2 cellular contexts compared by ENCODE assay signal in genomic region chr20:47317127-47317895, GRCh38.
TF ChIP-seq lines count a peak whose summit lies in the region.

No MANE protein-coding gene starts in this region.

TF ChIP-seq in A549, 52 proteins besides CTCF, POLR2A, EP300 and RAD21 (continued from another document and continues in another):
- TF ChIP-seq HES2 (IDR thresholded peaks at IDR 0.05) (no peak), PBX3 (IDR thresholded peaks at IDR 0.05) (no peak), HOXB13 (CRISPR knock-in tag; IDR thresholded peaks at IDR 0.05; ENCODE audit: low read depth) (0 out of 2 replicates have a peak, but pooled peaks have one; percentile 46), PHF8 (IDR thresholded peaks at IDR 0.05; ENCODE audit: borderline replicate concordance, low read depth) (no peak), FOSL2 (IDR thresholded peaks at IDR 0.05) (no peak), FOSL2 (CRISPR knock-in tag; IDR thresholded peaks at IDR 0.05) (peak; percentile 69), FOXS1 (CRISPR knock-in tag; IDR thresholded peaks at IDR 0.05) (no peak), NR3C1 (IDR thresholded peaks at IDR 0.05) (no peak), HDAC2 (IDR thresholded peaks at IDR 0.05) (no peak), BCL3 (IDR thresholded peaks at IDR 0.05) (no peak), TFCP2L1 (CRISPR knock-in tag; IDR thresholded peaks at IDR 0.05) (no peak), SMC3 (IDR thresholded peaks at IDR 0.05) (no peak), CHD4 (IDR thresholded peaks at IDR 0.05; ENCODE audit: borderline replicate concordance) (no peak), ELK1 (IDR thresholded peaks at IDR 0.05; ENCODE audit: low read depth, low read length) (no peak), HOXB5 (CRISPR knock-in tag; IDR thresholded peaks at IDR 0.05) (peak; percentile 21; the same call in 1 of the 2 replicates), NFE2L2 (conservative IDR thresholded peaks at IDR 0.05; ENCODE audit: low read length) (no peak), CBX2 (IDR thresholded peaks at IDR 0.05; ENCODE audit: borderline replicate concordance, low read depth) (no peak), RFX5 (IDR thresholded peaks at IDR 0.05) (no peak), ZNF302 (CRISPR knock-in tag; IDR thresholded peaks at IDR 0.05) (peak; percentile 48; the same call in 1 of the 2 replicates), CHD2 (IDR thresholded peaks at IDR 0.05; ENCODE audit: low read length, partially characterized antibody) (no peak), USF2 (IDR thresholded peaks at IDR 0.05) (no peak), JUNB (IDR thresholded peaks at IDR 0.05) (no peak), NPAS2 (CRISPR knock-in tag; IDR thresholded peaks at IDR 0.05; ENCODE audit: borderline replicate concordance) (no peak), KDM5A (IDR thresholded peaks at IDR 0.05) (no peak), JUN (IDR thresholded peaks at IDR 0.05) (peak in 1 of 2 experiments; percentile 50; a peak in 1 of 5 replicates), RCOR1 (IDR thresholded peaks at IDR 0.05; ENCODE audit: low read depth, low read length) (no peak), EHF (CRISPR knock-in tag; IDR thresholded peaks at IDR 0.05) (no peak; the same call in 1 of the 2 replicates), CEBPB (IDR thresholded peaks at IDR 0.05) (no peak), HOXA7 (CRISPR knock-in tag; IDR thresholded peaks at IDR 0.05) (no peak), RNF2 (IDR thresholded peaks at IDR 0.05; ENCODE audit: borderline replicate concordance, low read depth) (no peak), POLR2AphosphoS2 (conservative IDR thresholded peaks at IDR 0.05; ENCODE audit: low read length) (no peak), ZFP36 (IDR thresholded peaks at IDR 0.05; ENCODE audit: borderline replicate concordance, partially characterized antibody) (no peak), ZC3H11A (IDR thresholded peaks at IDR 0.05) (no peak), E2F6 (IDR thresholded peaks at IDR 0.05; ENCODE audit: borderline replicate concordance, low read depth) (0 out of 2 replicates have a peak, but pooled peaks have one; percentile 60), SREBF2 (IDR thresholded peaks at IDR 0.05) (no peak), KDM1A (IDR thresholded peaks at IDR 0.05; ENCODE audit: low read depth) (no peak), MAX (IDR thresholded peaks at IDR 0.05) (peak; percentile 53; the same call in 1 of the 2 replicates), RARB (CRISPR knock-in tag; IDR thresholded peaks at IDR 0.05) (0 out of 2 replicates have a peak, but pooled peaks have one; percentile 3), BHLHE40 (IDR thresholded peaks at IDR 0.05; ENCODE audit: low read depth, low read length) (no peak), MYC (IDR thresholded peaks at IDR 0.05; ENCODE audit: borderline replicate concordance, low read length) (no peak)

TF ChIP-seq in GM12878, 131 proteins besides CTCF, POLR2A, EP300 and RAD21 (continued from another document):
- TF ChIP-seq CUX1 (IDR thresholded peaks at IDR 0.05; ENCODE audit: insufficient replicate concordance, low read depth, low read length): no peak
- no peak for TF ChIP-seq ZNF274 (IDR thresholded peaks at IDR 0.05; ENCODE audit: insufficient read depth, insufficient read length)
- TF ChIP-seq BCLAF1 (IDR thresholded peaks at IDR 0.05): no peak
- TF ChIP-seq SREBF1 (IDR thresholded peaks at IDR 0.05; ENCODE audit: low read length): no peak
- no peak for TF ChIP-seq NKRF (conservative IDR thresholded peaks at IDR 0.05)
- no peak for TF ChIP-seq CBX3 (IDR thresholded peaks at IDR 0.05; ENCODE audit: borderline replicate concordance, low read depth)
- no peak for TF ChIP-seq CHD1 (IDR thresholded peaks at IDR 0.05; ENCODE audit: low read depth, low read length)
- TF ChIP-seq STAT1 (conservative IDR thresholded peaks at IDR 0.05): no peak
- no peak for TF ChIP-seq POLR2AphosphoS5 (IDR thresholded peaks at IDR 0.05; ENCODE audit: low read length)
- TF ChIP-seq KLF5 (IDR thresholded peaks at IDR 0.05; ENCODE audit: partially characterized antibody): no peak
- TF ChIP-seq KDM1A (IDR thresholded peaks at IDR 0.05; ENCODE audit: borderline replicate concordance): no peak
- no peak for TF ChIP-seq ZNF207 (IDR thresholded peaks at IDR 0.05; ENCODE audit: borderline replicate concordance)
- TF ChIP-seq TCF3 (IDR thresholded peaks at IDR 0.05; ENCODE audit: borderline replicate concordance, insufficient read depth, low read depth, low read length): no peak
- no peak for TF ChIP-seq ZSCAN29 (IDR thresholded peaks at IDR 0.05)
- no peak for TF ChIP-seq PAX5 (IDR thresholded peaks at IDR 0.05; ENCODE audit: borderline replicate concordance, low read depth, low read length)
- no peak for TF ChIP-seq YY1 (IDR thresholded peaks at IDR 0.05; ENCODE audit: low read depth, low read length)
- TF ChIP-seq NFXL1 (IDR thresholded peaks at IDR 0.05; ENCODE audit: borderline replicate concordance): peak; percentile 21; the same call in 1 of the 2 replicates
- no peak for TF ChIP-seq ZZZ3 (IDR thresholded peaks at IDR 0.05; ENCODE audit: control insufficient read depth, insufficient read length, low read depth)
- no peak for TF ChIP-seq HSF1 (IDR thresholded peaks at IDR 0.05; ENCODE audit: low read depth, low read length)
- TF ChIP-seq ETV6 (conservative IDR thresholded peaks at IDR 0.05 in 1 of 2, IDR thresholded peaks at IDR 0.05 in 1 of 2; ENCODE audit: borderline replicate concordance in 1 of 2, low read depth in 1 of 2): 0 out of 4 replicates have a peak, but pooled peaks of 1 of the 2 experiments have one; percentile 5
- TF ChIP-seq RUNX3 (IDR thresholded peaks at IDR 0.05; ENCODE audit: low read length): 0 out of 2 replicates have a peak, but pooled peaks have one; percentile 31
- TF ChIP-seq CHD2 (IDR thresholded peaks at IDR 0.05; ENCODE audit: borderline replicate concordance, low read depth, low read length): no peak
- no peak for TF ChIP-seq NR2C1 (IDR thresholded peaks at IDR 0.05)
- TF ChIP-seq EED (IDR thresholded peaks at IDR 0.05; ENCODE audit: low read depth): peak; percentile 63; the same call in 1 of the 2 replicates
- TF ChIP-seq JUNB (IDR thresholded peaks at IDR 0.05): no peak
- 0 out of 3 replicates have a peak, but pooled peaks of 1 of the 2 experiments have one; percentile 3 for TF ChIP-seq EGR1 (IDR thresholded peaks at IDR 0.05; ENCODE audit: borderline replicate concordance in 1 of 2, low read depth in 2 of 2, low read length in 2 of 2)
